In genomic region chr2:586518-587370, GRCh38 we compare ENCODE assay signal across 20 cellular contexts.
DNase-seq lines count a peak whose midpoint lies in the region; ATAC-seq and TF ChIP-seq lines count a peak whose summit lies in the region.
"Had no signal": no experiment of that assay in that cellular context is flagged by ENCODE, and none has a peak within 500 bp of the region (broad histone marks: within the 10 kb centered on the region; RNA-seq: fewer than 3 reads in every experiment).

No MANE protein-coding gene starts in this region.

- no peaks in the 10 kb centered on the region for H3K4me1 ChIP-seq in lower lobe of right lung
- peaks cover 0 to 24% (median 20%) of the 10 kb centered on the region in 4 donors for H3K4me1 ChIP-seq in stomach
- H3K4me1 ChIP-seq: parathyroid adenoma had no signal

- no peaks in the 10 kb centered on the region for H3K36me3 ChIP-seq in lower lobe of right lung
- H3K36me3 ChIP-seq in stomach = no peaks in the 10 kb centered on the region

- H3K9me3 Mint-ChIP-seq in activated CD8-positive, alpha-beta memory T cell treated with anti-CD3 and anti-CD28 coated beads, Interleukin-2, amount 10 ng/mL, durations not matched to agents 7 days and 5 days (ENCODE audit: low read depth) = no peaks in the 10 kb centered on the region
- H3K9me3 Mint-ChIP-seq: dendritic cell treated with granulocyte-macrophage colony-stimulating factor and Interleukin-4, amounts not matched to agents 40 ng/mL and 50 ng/mL, for 4 days; T-helper 1 cell treated with Interleukin-12 subunit alpha and Interleukin-12 subunit beta and Interleukin-4 antibody, amounts not matched to agents 30 μg/mL and 1 μg/mL, for 36 hours had no signal

- CTCF ChIA-PET in activated CD8-positive, alpha-beta memory T cell treated with anti-CD3 and anti-CD28 coated beads, Interleukin-2, amount 10 ng/mL, durations not matched to agents 7 days and 5 days (lab: Charles Lee) = no interaction called here

- peak; percentile 12 for DNase-seq in activated CD8-positive, alpha-beta memory T cell treated with anti-CD3 and anti-CD28 coated beads, Interleukin-2, amount 10 ng/mL, durations not matched to agents 7 days and 5 days
- no peak for DNase-seq in activated CD8-positive, alpha-beta memory T cell treated with anti-CD3 and anti-CD28 coated beads, Interleukin-2, amount 50 U/mL, for 4 hours
- DNase-seq in astrocyte of the hippocampus (ENCODE audit: low read depth, low spot score) (peak; percentile 59), lower lobe of right lung (no peak), stomach (peak; percentile 43), NCI-H1436 treated with DMSO at 0.1 percent for 48 hours (lab: John Stamatoyannopoulos, UW) (no peak), amygdala (lab: John Stamatoyannopoulos, UW) (no peak), activated gamma-delta T cell treated with Interleukin-2 at 50 U/mL for 16 hours (no peak)
- DNase-seq: activated CD4-positive, CD25-positive, alpha-beta regulatory T cell; CD4-positive, CD25-positive, alpha-beta regulatory T cell; DND-41; erythroblast; midbrain; MM.1S; NCI-H2081; NK-92 treated with Interleukin-12 subunit alpha and Interleukin-12 subunit beta, amount 100 ng/mL, for 24 hours; stimulated activated naive CD4-positive, alpha-beta T cell treated with Interleukin-2 at 50 U/mL for 16 hours had no signal

- WGBS in stomach, 5 donors = 27 to 48% (median 37%) methylated on average over 16 of the region's 16 CpGs

- no peaks in the 10 kb centered on the region for H3K36me3 Mint-ChIP-seq in activated CD8-positive, alpha-beta memory T cell treated with anti-CD3 and anti-CD28 coated beads, Interleukin-2, amount 10 ng/mL, durations not matched to agents 7 days and 5 days
- H3K36me3 Mint-ChIP-seq: CD4-positive, CD25-positive, alpha-beta regulatory T cell had no signal

- no peak overlapping the region for H3K4me3 ChIP-seq in lower lobe of right lung
- H3K4me3 ChIP-seq in stomach = no peak overlapping the region

- no peak for TF ChIP-seq EP300 in stomach (IDR thresholded peaks at IDR 0.05)

- H3K27me3 ChIP-seq in lower lobe of right lung (ENCODE audit: low read depth) (no peaks in the 10 kb centered on the region), stomach (peaks cover 0 to 19% (median 0%) of the 10 kb centered on the region in 3 donors)

- intact Hi-C loops in lower lobe of right lung (cut with DNase I) = no loop called here
- intact Hi-C loops in stomach (cut with DNase I; ENCODE audit: low total_unique reads) = no loop called here

- H3K27me3 Mint-ChIP-seq in activated CD8-positive, alpha-beta memory T cell treated with anti-CD3 and anti-CD28 coated beads, Interleukin-2, amount 10 ng/mL, durations not matched to agents 7 days and 5 days = peaks cover 29% of the 10 kb centered on the region

- H3K4me1 Mint-ChIP-seq in activated CD8-positive, alpha-beta memory T cell treated with anti-CD3 and anti-CD28 coated beads, Interleukin-2, amount 10 ng/mL, durations not matched to agents 7 days and 5 days = peaks cover 12% of the 10 kb centered on the region

- H3K4me3 Mint-ChIP-seq in activated CD8-positive, alpha-beta memory T cell treated with anti-CD3 and anti-CD28 coated beads, Interleukin-2, amount 10 ng/mL, durations not matched to agents 7 days and 5 days = no peak overlapping the region
- H3K4me3 Mint-ChIP-seq: CD4-positive, CD25-positive, alpha-beta regulatory T cell; dendritic cell treated with granulocyte-macrophage colony-stimulating factor and Interleukin-4, amounts not matched to agents 40 ng/mL and 50 ng/mL, for 4 days; T-helper 1 cell treated with Interleukin-12 subunit alpha and Interleukin-12 subunit beta and Interleukin-4 antibody, amounts not matched to agents 30 μg/mL and 1 μg/mL, for 36 hours had no signal

- H3K27ac ChIP-seq in lower lobe of right lung (no peak overlapping the region), stomach (peak overlapping the region; percentile 11 to 67 (median 53))
- H3K27ac ChIP-seq: parathyroid adenoma had no signal

- TF ChIP-seq CTCF in lower lobe of right lung (IDR thresholded peaks at IDR 0.05) (no peak), stomach (IDR thresholded peaks at IDR 0.05) (no peak)

- no peak overlapping the region for H3K27ac Mint-ChIP-seq in activated CD8-positive, alpha-beta memory T cell treated with anti-CD3 and anti-CD28 coated beads, Interleukin-2, amount 10 ng/mL, durations not matched to agents 7 days and 5 days
- H3K27ac Mint-ChIP-seq: CD4-positive, CD25-positive, alpha-beta regulatory T cell; dendritic cell treated with granulocyte-macrophage colony-stimulating factor and Interleukin-4, amounts not matched to agents 40 ng/mL and 50 ng/mL, for 4 days; T-helper 1 cell treated with Interleukin-12 subunit alpha and Interleukin-12 subunit beta and Interleukin-4 antibody, amounts not matched to agents 30 μg/mL and 1 μg/mL, for 36 hours had no signal

- H3K9me3 ChIP-seq in lower lobe of right lung = no peaks in the 10 kb centered on the region
- H3K9me3 ChIP-seq in stomach = no peaks in the 10 kb centered on the region

- no peak for TF ChIP-seq POLR2A in stomach (IDR thresholded peaks at IDR 0.05)

- no peak for ATAC-seq in activated CD8-positive, alpha-beta memory T cell treated with anti-CD3 and anti-CD28 coated beads, Interleukin-2, amount 10 ng/mL, durations not matched to agents 7 days and 5 days
- peak; percentile 69 to 78 for ATAC-seq in lower lobe of right lung

Comparison
In these comparisons a context has a peak if more than half of its experiments do, and no peak if none do; other contexts are left out.
1. DNase-seq: peak in activated CD8-positive, alpha-beta memory T cell treated with anti-CD3 and anti-CD28 coated beads, Interleukin-2, amount 10 ng/mL, durations not matched to agents 7 days and 5 days (single experiment), astrocyte of the hippocampus (single experiment) and stomach (single experiment); none in activated CD8-positive, alpha-beta memory T cell treated with anti-CD3 and anti-CD28 coated beads, Interleukin-2, amount 50 U/mL, for 4 hours (single experiment), lower lobe of right lung (single experiment), NCI-H1436 treated with DMSO at 0.1 percent for 48 hours (single experiment), amygdala (0 of 56) and activated gamma-delta T cell treated with Interleukin-2 at 50 U/mL for 16 hours (single experiment).